9 cellular contexts compared by ENCODE assay signal in the genomic region with DNA sequence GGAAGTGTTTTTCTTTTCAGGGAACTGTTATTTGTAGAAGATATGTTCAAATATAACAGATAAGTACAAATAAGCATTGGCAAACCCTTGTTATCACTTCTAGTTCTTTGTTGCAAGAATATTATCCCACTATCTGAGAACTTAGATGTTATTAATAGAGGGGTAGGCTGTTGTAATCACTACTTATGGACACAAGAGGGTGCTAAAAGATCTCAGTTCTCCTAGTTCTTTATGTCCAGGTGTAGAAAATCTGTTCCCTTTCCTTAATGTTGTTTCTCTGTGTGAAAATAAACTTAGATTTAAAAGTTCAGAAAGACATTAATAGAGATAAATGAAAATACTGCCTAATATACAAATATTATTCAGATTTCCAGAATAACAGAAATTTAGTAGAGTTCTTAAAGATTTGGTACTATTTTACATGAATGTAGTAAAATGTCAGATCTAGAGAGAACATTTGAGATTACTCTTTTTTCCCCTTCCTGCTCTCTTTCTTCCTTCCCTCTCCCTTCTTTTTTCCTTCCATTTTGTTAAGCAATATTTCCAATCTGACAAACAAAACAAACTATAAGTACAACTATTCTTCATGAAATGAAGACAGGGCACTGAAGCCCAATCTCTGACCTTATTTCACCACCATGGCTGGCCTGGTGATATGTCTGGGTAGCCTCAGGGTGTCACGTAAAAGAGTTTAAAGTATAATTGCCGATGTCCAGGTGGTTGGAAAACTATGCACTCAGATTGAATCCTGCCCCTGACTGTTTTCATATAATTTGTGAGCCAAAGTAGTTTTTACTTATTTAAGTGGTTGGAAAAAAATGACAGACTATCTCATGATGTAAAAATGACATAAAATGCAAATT. TPM values are rescaled to one million over a fixed set of nuclear protein-coding genes. Genes with fewer than 3 reads are reported as not detected.
DNase-seq lines count a peak whose midpoint lies in the region; ATAC-seq, FAIRE-seq and TF ChIP-seq lines count a peak whose summit lies in the region.
"Had no signal": no experiment of that assay in that cellular context is flagged by ENCODE, and none has a peak within 500 bp of the region (broad histone marks: within the 10 kb centered on the region; RNA-seq: fewer than 3 reads in every experiment).

No MANE protein-coding gene starts in this region.

- no peaks in the 10 kb centered on the region for H3K9me3 ChIP-seq in aorta (ENCODE audit: control insufficient read depth, low read length)

- ATAC-seq in GM19452 (IDR thresholded peaks at IDR 0.05; ENCODE audit: unreplicated experiment), result peak; percentile 70
- no peak for ATAC-seq in aorta (ENCODE audit: low FRiP score)
- ATAC-seq: naive thymus-derived CD4-positive, alpha-beta T cell had no signal

- BruUV-seq in Calu3 (replicated peaks; lab: Mats Ljungman, UMichigan), result no TSS peak

- no peaks in the 10 kb centered on the region for H3K36me3 Mint-ChIP-seq in Calu3 (ENCODE audit: insufficient read depth, unreplicated experiment)
- H3K36me3 Mint-ChIP-seq: naive thymus-derived CD4-positive, alpha-beta T cell had no signal

- H3K4me1 Mint-ChIP-seq in Calu3 (ENCODE audit: low read depth, unreplicated experiment), result peaks cover 8% of the 10 kb centered on the region
- H3K4me1 Mint-ChIP-seq: naive thymus-derived CD4-positive, alpha-beta T cell had no signal

- no peaks in the 10 kb centered on the region for H3K9me3 Mint-ChIP-seq in Calu3 (ENCODE audit: low read depth, unreplicated experiment)

- H3K27ac ChIP-seq in RWPE1 (no peak overlapping the region), aorta (ENCODE audit: low read depth in 1 of 2, low read length in 2 of 2) (no peak overlapping the region)

- H3K27me3 ChIP-seq in aorta (ENCODE audit: control insufficient read depth in 1 of 2, insufficient read depth in 2 of 2, low read length in 1 of 2), result no peaks in the 10 kb centered on the region

- H3K4me3 ChIP-seq in fibroblast of mammary gland (ENCODE audit: control insufficient read depth, low read depth, low read length), result no peak overlapping the region
- H3K4me3 ChIP-seq in aorta (ENCODE audit: low read length in 2 of 2), result no peak overlapping the region

- no peaks in the 10 kb centered on the region for H3K36me3 ChIP-seq in aorta (ENCODE audit: control insufficient read depth in 1 of 2, insufficient read depth in 2 of 2, low read length in 1 of 2)

- CTCF ChIA-PET in Calu3 (lab: Charles Lee), result interaction anchor here (0.6 to 1.3 kb wide), 4 partner anchors 141 to 222 kb away, joined by 3 to 4 read pairs (median 3); no protein-coding TSS in a partner anchor
- CTCF ChIA-PET in RWPE1 (lab: Yijun Ruan, JAX), result interaction anchor here (0.6 to 1.4 kb wide), 3 partner anchors 158 to 425 kb away, joined by 3 to 8 read pairs (median 6); no protein-coding TSS in a partner anchor

- TF ChIP-seq CTCF in Calu3 (IDR thresholded peaks at IDR 0.05; ENCODE audit: unreplicated experiment) (peak; percentile 61), RWPE1 (conservative IDR thresholded peaks at IDR 0.05; ENCODE audit: low read depth) (peak; percentile 86), fibroblast of mammary gland (conservative IDR thresholded peaks at IDR 0.05; ENCODE audit: control insufficient read depth, insufficient read depth, low read depth, low read length) (peak; percentile 63)

- no peaks in the 10 kb centered on the region for H3K4me1 ChIP-seq in aorta (ENCODE audit: control insufficient read depth in 1 of 2, insufficient read depth in 2 of 2, low read length in 2 of 2)

- no peak for FAIRE-seq in HTR-8/SVneo (lab: Jason Lieb, UNC)

- 59 to 61% methylated on average over 2 of the region's 2 CpGs for WGBS in aorta, 2 donors

- POLR2A ChIA-PET in RWPE1 (lab: Yijun Ruan, JAX; ENCODE audit: low non-redundant PET), result no interaction called here

- intact Hi-C loops in Calu3 (cut with micrococcal nuclease; ENCODE audit: unreplicated experiment), result loop anchor here (1.0 to 5.0 kb wide), 5 partner anchors 157 to 742 kb away; no protein-coding TSS in a partner anchor
- intact Hi-C loops in aorta (cut with DNase I), result loop anchor here (10.0 kb wide), 1 partner anchor 165 kb away; no protein-coding TSS in a partner anchor

- H3K27ac Mint-ChIP-seq in Calu3 (ENCODE audit: unreplicated experiment), result no peak overlapping the region
- H3K27ac Mint-ChIP-seq: naive thymus-derived CD4-positive, alpha-beta T cell had no signal

- no peak overlapping the region for H3K4me3 Mint-ChIP-seq in Calu3 (ENCODE audit: low read depth, unreplicated experiment)
- H3K4me3 Mint-ChIP-seq: naive thymus-derived CD4-positive, alpha-beta T cell had no signal

- no peaks in the 10 kb centered on the region for H3K27me3 Mint-ChIP-seq in Calu3 (ENCODE audit: unreplicated experiment)

- DNase-seq in Calu3, result no peak
- DNase-seq in HTR-8/SVneo (ENCODE audit: insufficient read length, low spot score), result peak; percentile 45
- DNase-seq in RWPE1 (ENCODE audit: low spot score), result peak; percentile 87
- DNase-seq in fibroblast of mammary gland (ENCODE audit: low read depth), result peak; percentile 49
- DNase-seq in putamen (ENCODE audit: low spot score), result peak; percentile 28
- DNase-seq in aorta, result no peak
- DNase-seq in HK-2 (ENCODE audit: unreplicated experiment), result no peak

RNA-seq across cellular contexts. Expression of a gene that starts 43.6 kb away (rescaled TPM):
- total RNA-seq in Calu3 (2022) (0.97 TPM in 1 of 2 replicates, not detected in the other), aorta (10 to 100 TPM; 39.5 to 49.5 TPM)
- 100 to 1,000 TPM in 1 of 2 donors, 10 to 100 TPM in 1; 23.1 to 118 TPM for polyA plus RNA-seq in aorta
- total RNA-seq: naive thymus-derived CD4-positive, alpha-beta T cell had no signal
- polyA plus RNA-seq: naive thymus-derived CD4-positive, alpha-beta T cell had no signal

Comparison
In these comparisons a context has a peak if more than half of its experiments do, and no peak if none do; other contexts are left out.
1. DNase-seq: peak in HTR-8/SVneo (single experiment), RWPE1 (single experiment), fibroblast of mammary gland (single experiment) and putamen (single experiment); none in Calu3 (single experiment), aorta (0 of 2) and HK-2 (single experiment).
2. RNA of a gene that starts 43.6 kb away (total RNA-seq): 39.5 to 49.5 TPM in aorta; 0.97 TPM in Calu3; every median in the first group is over 10 times any median in the second.
3. Peak in every context shown above with its lines, with median percentiles within 50 percentile points of each other: CTCF ChIP-seq.